ENCODE assay signal across 1 cellular context in genomic region chr1:86430376-86430775, GRCh38.
TF ChIP-seq lines count a peak whose summit lies in the region.

No MANE protein-coding gene starts in this region.

TF ChIP-seq in SK-N-SH treated with all-trans-retinoic acid at 6 μM for 48 hours, 23 proteins besides CTCF, POLR2A, EP300 and RAD21 (continued from another document):
- no peak for TF ChIP-seq TSHZ2 (CRISPR knock-in tag; IDR thresholded peaks at IDR 0.05)
TF ChIP-seq in SK-N-SH treated with all-trans-retinoic acid at 6 μM for 48 hours: peak in this region for 0.
